ENCODE assay signal across 8 cellular contexts in the genomic region with DNA sequence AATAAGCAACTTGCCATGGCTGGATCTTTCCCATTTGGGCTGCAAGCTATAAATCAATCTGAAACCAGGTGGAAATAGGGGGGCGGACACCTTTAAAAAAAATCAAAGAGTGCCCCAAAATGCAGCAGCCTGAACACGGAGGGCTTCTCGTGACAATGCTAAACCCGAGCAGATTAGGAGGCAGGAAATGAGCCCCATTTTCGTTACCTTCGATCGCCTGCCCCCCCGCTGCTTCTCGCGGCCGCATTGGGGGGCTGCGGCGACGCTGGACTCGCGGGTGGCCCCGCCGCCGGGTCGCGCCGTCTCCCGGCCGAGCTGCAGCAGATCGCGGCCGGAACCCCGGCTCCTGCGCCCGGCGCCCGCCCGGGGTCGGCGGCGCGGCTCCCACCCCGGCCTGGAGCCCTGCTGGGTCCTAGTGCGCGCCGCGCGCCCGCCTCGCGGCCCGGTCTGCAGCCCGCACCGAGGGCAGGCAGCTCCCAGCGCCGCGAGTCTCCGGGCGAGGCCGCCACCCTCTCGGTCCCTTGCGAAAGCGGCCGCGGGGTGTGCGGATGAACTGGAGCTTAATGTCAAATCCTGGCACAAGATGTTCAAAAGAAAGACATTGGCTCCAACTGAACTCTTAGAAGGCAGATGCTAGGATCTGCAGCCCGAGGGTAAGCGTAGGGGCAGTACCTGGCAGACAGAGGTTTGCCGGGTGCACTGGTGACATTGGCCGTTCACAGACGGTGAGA.
DNase-seq lines count a peak whose midpoint lies in the region; ATAC-seq and TF ChIP-seq lines count a peak whose summit lies in the region.

No MANE protein-coding gene starts in this region.

- H3K27me3 ChIP-seq in HUES48 (ENCODE audit: control insufficient read depth, insufficient read depth, low read length) (no peaks in the 10 kb centered on the region), gastroesophageal sphincter (no peaks in the 10 kb centered on the region), neuron (ENCODE audit: insufficient read depth, low read length) (peaks cover 17% of the 10 kb centered on the region), tibial artery (no peaks in the 10 kb centered on the region)

- CTCF ChIA-PET in RWPE1 (lab: Yijun Ruan, JAX): interaction anchor here (0.5 to 0.6 kb wide), 3 partner anchors 328 to 1110 kb away, joined by 3 to 4 read pairs (median 3); no protein-coding TSS in a partner anchor

- peak overlapping the region; percentile 67 for H3K9ac ChIP-seq in HUES48 (ENCODE audit: low read depth, low read length)

- H2AFZ ChIP-seq in neuron (ENCODE audit: low read depth, low read length): peak overlapping the region; percentile 85

- TF ChIP-seq CTCF in RWPE1 (conservative IDR thresholded peaks at IDR 0.05; ENCODE audit: low read depth): no peak
- peak in 2 of 4 experiments; percentile 5 to 11 for TF ChIP-seq CTCF in gastroesophageal sphincter (IDR thresholded peaks at IDR 0.05)
- no peak for TF ChIP-seq CTCF in tibial artery (IDR thresholded peaks at IDR 0.05)

- peak; percentile 51 for ATAC-seq in GM21390 (IDR thresholded peaks at IDR 0.05; ENCODE audit: unreplicated experiment)
- ATAC-seq in gastroesophageal sphincter: peak; percentile 91

- no peak for TF ChIP-seq EP300 in gastroesophageal sphincter (IDR thresholded peaks at IDR 0.05)

- intact Hi-C loops in tibial artery (cut with DNase I; ENCODE audit: low total_unique reads): no loop called here

- POLR2A ChIA-PET in RWPE1 (lab: Yijun Ruan, JAX; ENCODE audit: low non-redundant PET): interaction anchor here (0.6 kb wide), 1 partner anchor 56 kb away, joined by 3 read pairs; no protein-coding TSS in a partner anchor

- 0 to 3% methylated on average over 8 to 12 of the region's 66 CpGs for WGBS in gastroesophageal sphincter (ENCODE audit: low coverage in 1 of 2), 2 donors

- H3K4me1 ChIP-seq in HUES48 (ENCODE audit: control insufficient read depth, insufficient read depth, low read length): peaks cover 47% of the 10 kb centered on the region
- peaks cover 0 to 44% (median 3%) of the 10 kb centered on the region in 3 donors for H3K4me1 ChIP-seq in gastroesophageal sphincter
- peaks cover 16% of the 10 kb centered on the region for H3K4me1 ChIP-seq in neuron (ENCODE audit: insufficient read depth, low read length)
- H3K4me1 ChIP-seq in tibial artery: peaks cover 0 to 39% (median 7%) of the 10 kb centered on the region in 4 donors

- no peaks in the 10 kb centered on the region for H3K9me3 ChIP-seq in HUES48 (ENCODE audit: control insufficient read depth, insufficient read depth, low read length)
- H3K9me3 ChIP-seq in gastroesophageal sphincter: no peaks in the 10 kb centered on the region
- H3K9me3 ChIP-seq in neuron (ENCODE audit: low read length): no peaks in the 10 kb centered on the region
- no peaks in the 10 kb centered on the region for H3K9me3 ChIP-seq in tibial artery

- no peaks in the 10 kb centered on the region for H3K36me3 ChIP-seq in HUES48 (ENCODE audit: control insufficient read depth, insufficient read depth, low read length)
- H3K36me3 ChIP-seq in gastroesophageal sphincter: no peaks in the 10 kb centered on the region
- no peaks in the 10 kb centered on the region for H3K36me3 ChIP-seq in neuron (ENCODE audit: insufficient read depth, low read length)
- no peaks in the 10 kb centered on the region for H3K36me3 ChIP-seq in tibial artery

- H3K27ac ChIP-seq in HUES48 (ENCODE audit: low read depth, low read length): peak overlapping the region; percentile 96
- H3K27ac ChIP-seq in RWPE1: peak overlapping the region; percentile 63
- H3K27ac ChIP-seq in gastroesophageal sphincter: peak overlapping the region in 3 of 4 donors; percentile 72 to 83 (median 78)
- peak overlapping the region; percentile 68 to 75 for H3K27ac ChIP-seq in tibial artery

- peak overlapping the region; percentile 93 for H3K4me3 ChIP-seq in HUES48 (ENCODE audit: low read depth, low read length)
- peak overlapping the region; percentile 76 to 77 for H3K4me3 ChIP-seq in gastroesophageal sphincter
- peak overlapping the region; percentile 84 for H3K4me3 ChIP-seq in neuron (ENCODE audit: low read length)
- peak overlapping the region; percentile 77 to 91 for H3K4me3 ChIP-seq in tibial artery

- peak in 1 of 2 donors; percentile 27 for TF ChIP-seq POLR2A in gastroesophageal sphincter (IDR thresholded peaks at IDR 0.05)

- DNase-seq in DMS53 treated with DMSO at 0.1 percent for 48 hours (lab: John Stamatoyannopoulos, UW; ENCODE audit: unreplicated experiment) (peak; percentile 33), RWPE1 (ENCODE audit: low spot score) (peak; percentile 69), tibial artery (peak; percentile 58 to 77)
- peak; percentile 48 for DNase-seq in activated gamma-delta T cell treated with anti-CD3 and anti-CD28 coated beads, Interleukin-2, amount 50 U/mL, for 16 hours (ENCODE audit: low read depth)

Comparison
In these comparisons a context has a peak if more than half of its experiments do, and no peak if none do; other contexts are left out.
1. Peak in every context shown above with its lines: DNase-seq, ATAC-seq, H3K4me3 ChIP-seq and H3K27ac ChIP-seq.